In genomic region chr10:86387221-86387794, GRCh38 we compare ENCODE assay signal across 1 cellular context.
TF ChIP-seq lines count a peak whose summit lies in the region.

No MANE protein-coding gene starts in this region.

TF ChIP-seq in GM23338, 12 proteins besides CTCF, POLR2A, EP300 and RAD21 (continued from another document):
- TF ChIP-seq ZNF462 (CRISPR knock-in tag; IDR thresholded peaks at IDR 0.05), result no peak
- TF ChIP-seq REST (IDR thresholded peaks at IDR 0.05; ENCODE audit: unreplicated experiment), result no peak
- TF ChIP-seq JUNB (IDR thresholded peaks at IDR 0.05; ENCODE audit: unreplicated experiment), result no peak
- TF ChIP-seq NANOG (IDR thresholded peaks at IDR 0.05; ENCODE audit: borderline replicate concordance), result no peak
- TF ChIP-seq POLR2AphosphoS5 (IDR thresholded peaks at IDR 0.05; ENCODE audit: low read depth), result no peak
